Comparison of ENCODE assay signal across 29 cellular contexts in genomic region chr6:87949194-87949593, GRCh38.
"Had no signal": no experiment of that assay in that cellular context is flagged by ENCODE, and none has a peak within 500 bp of the region (broad histone marks: within the 10 kb centered on the region; RNA-seq: fewer than 3 reads in every experiment).

No MANE protein-coding gene starts in this region.

- H3K9me3 Mint-ChIP-seq: stimulated activated effector memory CD8-positive, alpha-beta T cell treated with anti-CD3 and anti-CD28 coated beads, Interleukin-12 subunit alpha, Interleukin-12 subunit beta, amount 100 ng/mL, for 72 hours; stimulated activated memory B cell treated with anti-CD40 and anti-IgM and Interleukin-4, amounts not matched to agents 10 μg/mL and 1 μg/mL and 100 μg/mL, for 72 hours; stimulated activated naive CD8-positive, alpha-beta T cell treated with anti-CD3 and anti-CD28 coated beads, Interleukin-15, amount 100 ng/mL, for 72 hours; stimulated activated naive CD8-positive, alpha-beta T cell treated with anti-CD3 and anti-CD28 coated beads, Interleukin-15, Interleukin-2, amounts not matched to agents 100 ng/mL and 50 ng/mL, for 24 hours; type B pancreatic cell had no signal

- H3K27ac Mint-ChIP-seq: stimulated activated effector memory CD8-positive, alpha-beta T cell treated with anti-CD3 and anti-CD28 coated beads, Interleukin-12 subunit alpha, Interleukin-12 subunit beta, amount 100 ng/mL, for 72 hours; stimulated activated memory B cell treated with anti-CD40 and anti-IgM and Interleukin-4, amounts not matched to agents 10 μg/mL and 1 μg/mL and 100 μg/mL, for 72 hours; stimulated activated naive B cell treated with anti-CD40 and anti-IgM and Interleukin-4, amounts not matched to agents 10 μg/mL and 1 μg/mL and 100 μg/mL, for 72 hours; stimulated activated naive CD8-positive, alpha-beta T cell treated with anti-CD3 and anti-CD28 coated beads, Interleukin-15, amount 100 ng/mL, for 72 hours; stimulated activated naive CD8-positive, alpha-beta T cell treated with anti-CD3 and anti-CD28 coated beads, Interleukin-15, Interleukin-2, amounts not matched to agents 100 ng/mL and 50 ng/mL, for 24 hours; type B pancreatic cell had no signal

- H3K36me3 ChIP-seq: stomach, suprapubic skin, thoracic aorta, thyroid gland, tibial artery, tibial nerve, transverse colon, upper lobe of left lung, upper lobe of right lung, uterus, vagina had no signal

- H3K4me3 ChIP-seq: stomach, suprapubic skin, testis, thoracic aorta, thyroid gland, tibial artery, tibial nerve, transverse colon, upper lobe of left lung, upper lobe of right lung, uterus, vagina had no signal

- H3K27me3 Mint-ChIP-seq: stimulated activated memory B cell treated with anti-CD40 and anti-IgM and Interleukin-4, amounts not matched to agents 10 μg/mL and 1 μg/mL and 100 μg/mL, for 72 hours had no signal

- DNase-seq: stimulated activated CD4-positive, alpha-beta T cell treated with anti-CD3 and anti-CD28 coated beads, Interleukin-2, amount 100 ng/mL, for 48 hours; stimulated activated CD4-positive, alpha-beta T cell treated with anti-CD3 and anti-CD28 coated beads, Interleukin-4, amount 100 ng/mL, for 1 hour; stimulated activated CD4-positive, alpha-beta T cell treated with anti-CD3 and anti-CD28 coated beads, Interleukin-4, amount 100 ng/mL, for 24 hours; stimulated activated CD4-positive, alpha-beta T cell treated with anti-CD3 and anti-CD28 coated beads, Interleukin-4, amount 100 ng/mL, for 4 hours; stimulated activated CD8-positive, alpha-beta memory T cell treated with anti-CD3 and anti-CD28 coated beads, Interleukin-4, amount 100 ng/mL, for 48 hours; stimulated activated naive B cell treated with anti-CD40 and anti-IgM and Interleukin-4, amounts not matched to agents 10 μg/mL and 1 μg/mL and 100 μg/mL, for 72 hours; stimulated activated naive CD4-positive, alpha-beta T cell; stimulated activated naive CD4-positive, alpha-beta T cell treated with Interleukin-2 at 50 U/mL for 16 hours; stimulated activated naive CD8-positive, alpha-beta T cell treated with anti-CD3 and anti-CD28 coated beads, Interleukin-15, amount 100 ng/mL, for 72 hours; stimulated activated naive CD8-positive, alpha-beta T cell treated with anti-CD3 and anti-CD28 coated beads, Interleukin-15, Interleukin-2, amounts not matched to agents 100 U/mL and 50 U/mL, for 24 hours; stomach; substantia nigra; testis; thyroid gland; tibial artery; transverse colon; trophoblast cell; upper lobe of left lung; upper lobe of right lung; uterus had no signal

- H3K9me3 ChIP-seq: stomach, suprapubic skin, testis, thoracic aorta, thyroid gland, tibial artery, tibial nerve, transverse colon, upper lobe of left lung, upper lobe of right lung, uterus, vagina had no signal

- H3K4me3 Mint-ChIP-seq: stimulated activated effector memory CD8-positive, alpha-beta T cell treated with anti-CD3 and anti-CD28 coated beads, Interleukin-12 subunit alpha, Interleukin-12 subunit beta, amount 100 ng/mL, for 72 hours; stimulated activated memory B cell treated with anti-CD40 and anti-IgM and Interleukin-4, amounts not matched to agents 10 μg/mL and 1 μg/mL and 100 μg/mL, for 72 hours; stimulated activated naive B cell treated with anti-CD40 and anti-IgM and Interleukin-4, amounts not matched to agents 10 μg/mL and 1 μg/mL and 100 μg/mL, for 72 hours; stimulated activated naive CD8-positive, alpha-beta T cell treated with anti-CD3 and anti-CD28 coated beads, Interleukin-15, amount 100 ng/mL, for 72 hours; stimulated activated naive CD8-positive, alpha-beta T cell treated with anti-CD3 and anti-CD28 coated beads, Interleukin-15, Interleukin-2, amounts not matched to agents 100 ng/mL and 50 ng/mL, for 24 hours; type B pancreatic cell had no signal

- H3K4me1 ChIP-seq: thyroid gland, upper lobe of right lung, uterus had no signal

- H3K27ac ChIP-seq: stomach, suprapubic skin, testis, thoracic aorta, thyroid gland, tibial artery, tibial nerve, transverse colon, upper lobe of left lung, upper lobe of right lung, uterus, vagina had no signal

- H3K4me1 Mint-ChIP-seq: stimulated activated effector memory CD8-positive, alpha-beta T cell treated with anti-CD3 and anti-CD28 coated beads, Interleukin-12 subunit alpha, Interleukin-12 subunit beta, amount 100 ng/mL, for 72 hours; stimulated activated memory B cell treated with anti-CD40 and anti-IgM and Interleukin-4, amounts not matched to agents 10 μg/mL and 1 μg/mL and 100 μg/mL, for 72 hours; stimulated activated naive B cell treated with anti-CD40 and anti-IgM and Interleukin-4, amounts not matched to agents 10 μg/mL and 1 μg/mL and 100 μg/mL, for 72 hours; stimulated activated naive CD8-positive, alpha-beta T cell treated with anti-CD3 and anti-CD28 coated beads, Interleukin-15, amount 100 ng/mL, for 72 hours had no signal

- ATAC-seq: stimulated activated effector memory CD8-positive, alpha-beta T cell treated with anti-CD3 and anti-CD28 coated beads, Interleukin-12 subunit alpha, Interleukin-12 subunit beta, amount 100 ng/mL, for 72 hours; stimulated activated memory B cell treated with anti-CD40 and anti-IgM and Interleukin-4, amounts not matched to agents 10 μg/mL and 1 μg/mL and 100 μg/mL, for 72 hours; stimulated activated naive B cell treated with anti-CD40 and anti-IgM and Interleukin-4, amounts not matched to agents 10 μg/mL and 1 μg/mL and 100 μg/mL, for 72 hours; stimulated activated naive CD8-positive, alpha-beta T cell treated with anti-CD3 and anti-CD28 coated beads, Interleukin-15, amount 100 ng/mL, for 72 hours; stimulated activated naive CD8-positive, alpha-beta T cell treated with anti-CD3 and anti-CD28 coated beads, Interleukin-15, Interleukin-2, amounts not matched to agents 100 U/mL and 50 U/mL, for 24 hours; upper lobe of right lung had no signal

- H3K27me3 ChIP-seq: suprapubic skin, testis, thyroid gland, tibial artery, tibial nerve, transverse colon, upper lobe of left lung, upper lobe of right lung, uterus, vagina had no signal

- FAIRE-seq: urothelium cell line had no signal

- H3K36me3 Mint-ChIP-seq: stimulated activated effector memory CD8-positive, alpha-beta T cell treated with anti-CD3 and anti-CD28 coated beads, Interleukin-12 subunit alpha, Interleukin-12 subunit beta, amount 100 ng/mL, for 72 hours; stimulated activated memory B cell treated with anti-CD40 and anti-IgM and Interleukin-4, amounts not matched to agents 10 μg/mL and 1 μg/mL and 100 μg/mL, for 72 hours; stimulated activated naive B cell treated with anti-CD40 and anti-IgM and Interleukin-4, amounts not matched to agents 10 μg/mL and 1 μg/mL and 100 μg/mL, for 72 hours; type B pancreatic cell had no signal
